21 cellular contexts compared by ENCODE assay signal in the genomic region with DNA sequence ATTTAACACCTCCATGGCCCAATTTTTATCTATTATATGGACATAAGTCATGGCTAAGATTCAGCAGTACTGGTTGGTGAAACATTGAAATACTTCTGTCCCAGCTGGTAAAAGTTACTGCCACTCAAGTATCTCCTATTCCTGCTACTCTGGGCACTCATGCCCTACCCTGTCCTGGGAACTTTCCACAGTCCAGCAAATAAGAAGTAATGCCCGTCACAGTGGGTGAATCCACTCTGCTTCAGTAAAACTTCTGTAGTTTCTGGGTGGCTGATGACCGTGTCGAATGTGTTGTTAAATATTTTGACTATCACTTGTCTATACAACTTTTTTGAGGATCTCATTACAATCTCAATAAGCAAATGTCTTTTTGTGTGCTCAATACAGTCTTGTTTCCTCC.
"Had no signal": no experiment of that assay in that cellular context is flagged by ENCODE, and none has a peak within 500 bp of the region (broad histone marks: within the 10 kb centered on the region; RNA-seq: fewer than 3 reads in every experiment).

No MANE protein-coding gene starts in this region.

- DNase-seq: IMR-90, Karpas-422, KG1, MG63, NCI-H1092, NCI-H1105 treated with DMSO at 0.1 percent for 48 hours, NCI-H1436, NCI-H187, NCI-H2029, NCI-H2081 treated with DMSO at 0.1 percent for 48 hours, NCI-H2171, NCI-H226, NCI-H446, NCI-H510A, NCI-H524 treated with DMSO at 0.1 percent for 48 hours, NCI-H69, NCI-H774, PC-3, SHP77, SK-N-SH had no signal

- H3K27ac ChIP-seq: RWPE1 had no signal

- H3K4me3 ChIP-seq: MG63 had no signal

- H3K36me3 ChIP-seq: MG63 had no signal

- H3K9me3 ChIP-seq: MG63, SK-N-SH had no signal

- H3K27me3 ChIP-seq: MG63 had no signal
